1 cellular context compared by ENCODE assay signal in the genomic region with DNA sequence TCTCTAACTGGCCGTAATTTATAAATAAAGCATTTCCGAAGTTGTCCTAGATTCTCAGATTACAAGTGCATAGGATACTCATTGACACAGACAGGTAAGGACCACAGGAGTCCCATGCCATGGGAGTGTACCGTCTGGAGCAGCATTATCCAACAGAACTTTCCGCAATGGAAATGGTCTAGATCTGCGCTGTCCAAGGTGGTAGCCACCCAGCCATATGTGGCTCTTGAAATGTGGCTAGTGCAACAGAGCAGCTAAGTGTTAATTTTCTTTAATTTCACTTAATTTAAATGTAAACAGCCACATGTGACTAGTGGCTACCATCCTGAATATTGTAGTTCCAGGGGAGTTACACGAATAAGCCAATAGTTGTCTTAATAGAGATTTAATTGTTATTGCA.
A peak's percentile ranks its signal among the peaks of the same experiment; 100 is the strongest.
TF ChIP-seq lines count a peak whose summit lies in the region.

No MANE protein-coding gene starts in this region.

TF ChIP-seq in SK-N-SH, 30 proteins besides CTCF, POLR2A, EP300 and RAD21 (continued from another document):
- TF ChIP-seq, protein P1, sequence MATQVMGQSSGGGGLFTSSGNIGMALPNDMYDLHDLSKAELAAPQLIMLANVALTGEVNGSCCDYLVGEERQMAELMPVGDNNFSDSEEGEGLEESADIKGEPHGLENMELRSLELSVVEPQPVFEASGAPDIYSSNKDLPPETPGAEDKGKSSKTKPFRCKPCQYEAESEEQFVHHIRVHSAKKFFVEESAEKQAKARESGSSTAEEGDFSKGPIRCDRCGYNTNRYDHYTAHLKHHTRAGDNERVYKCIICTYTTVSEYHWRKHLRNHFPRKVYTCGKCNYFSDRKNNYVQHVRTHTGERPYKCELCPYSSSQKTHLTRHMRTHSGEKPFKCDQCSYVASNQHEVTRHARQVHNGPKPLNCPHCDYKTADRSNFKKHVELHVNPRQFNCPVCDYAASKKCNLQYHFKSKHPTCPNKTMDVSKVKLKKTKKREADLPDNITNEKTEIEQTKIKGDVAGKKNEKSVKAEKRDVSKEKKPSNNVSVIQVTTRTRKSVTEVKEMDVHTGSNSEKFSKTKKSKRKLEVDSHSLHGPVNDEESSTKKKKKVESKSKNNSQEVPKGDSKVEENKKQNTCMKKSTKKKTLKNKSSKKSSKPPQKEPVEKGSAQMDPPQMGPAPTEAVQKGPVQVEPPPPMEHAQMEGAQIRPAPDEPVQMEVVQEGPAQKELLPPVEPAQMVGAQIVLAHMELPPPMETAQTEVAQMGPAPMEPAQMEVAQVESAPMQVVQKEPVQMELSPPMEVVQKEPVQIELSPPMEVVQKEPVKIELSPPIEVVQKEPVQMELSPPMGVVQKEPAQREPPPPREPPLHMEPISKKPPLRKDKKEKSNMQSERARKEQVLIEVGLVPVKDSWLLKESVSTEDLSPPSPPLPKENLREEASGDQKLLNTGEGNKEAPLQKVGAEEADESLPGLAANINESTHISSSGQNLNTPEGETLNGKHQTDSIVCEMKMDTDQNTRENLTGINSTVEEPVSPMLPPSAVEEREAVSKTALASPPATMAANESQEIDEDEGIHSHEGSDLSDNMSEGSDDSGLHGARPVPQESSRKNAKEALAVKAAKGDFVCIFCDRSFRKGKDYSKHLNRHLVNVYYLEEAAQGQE (IDR thresholded peaks at IDR 0.05; ENCODE audit: low read depth, low read length), result peak; percentile 85
- TF ChIP-seq, protein P2, sequence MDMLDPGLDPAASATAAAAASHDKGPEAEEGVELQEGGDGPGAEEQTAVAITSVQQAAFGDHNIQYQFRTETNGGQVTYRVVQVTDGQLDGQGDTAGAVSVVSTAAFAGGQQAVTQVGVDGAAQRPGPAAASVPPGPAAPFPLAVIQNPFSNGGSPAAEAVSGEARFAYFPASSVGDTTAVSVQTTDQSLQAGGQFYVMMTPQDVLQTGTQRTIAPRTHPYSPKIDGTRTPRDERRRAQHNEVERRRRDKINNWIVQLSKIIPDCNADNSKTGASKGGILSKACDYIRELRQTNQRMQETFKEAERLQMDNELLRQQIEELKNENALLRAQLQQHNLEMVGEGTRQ (IDR thresholded peaks at IDR 0.05; ENCODE audit: borderline replicate concordance, low read depth, low read length), result no peak
